In genomic region chr6:26187981-26188635, GRCh38 we compare ENCODE assay signal across 8 cellular contexts.
A peak's percentile ranks its signal among the peaks of the same experiment; 100 is the strongest.
DNase-seq lines count a peak whose midpoint lies in the region; ATAC-seq and TF ChIP-seq lines count a peak whose summit lies in the region.

No MANE protein-coding gene starts in this region.

- H3K9me3 Mint-ChIP-seq in Caco-2 (ENCODE audit: unreplicated experiment): no peaks in the 10 kb centered on the region

- BruUV-seq in Caco-2 (replicated peaks; lab: Mats Ljungman, UMichigan): no TSS peak

- TF ChIP-seq CTCF in Caco-2 (IDR thresholded peaks at IDR 0.05; ENCODE audit: insufficient read depth in 1 of 2, low read depth in 1 of 2, low read length in 1 of 2, severe bottlenecking in 1 of 2, unreplicated experiment in 1 of 2): no peak
- TF ChIP-seq CTCF in NB4 (IDR thresholded peaks at IDR 0.05; ENCODE audit: low read depth, low read length): no peak
- TF ChIP-seq CTCF in foreskin keratinocyte (conservative IDR thresholded peaks at IDR 0.05): no peak

- TF ChIP-seq POLR2A in NB4 (IDR thresholded peaks at IDR 0.05; ENCODE audit: extremely low read depth, insufficient read length): no peak

- H3K27me3 ChIP-seq in Caco-2 (replicated peaks; ENCODE audit: control insufficient read depth, insufficient read depth, low read length) (no peaks in the 10 kb centered on the region), foreskin keratinocyte (no peaks in the 10 kb centered on the region)

- H3K4me1 ChIP-seq in Caco-2: peaks cover 14% of the 10 kb centered on the region
- H3K4me1 ChIP-seq in foreskin keratinocyte: no peaks in the 10 kb centered on the region

- H3K4me1 Mint-ChIP-seq in Caco-2 (ENCODE audit: low read depth, unreplicated experiment): peaks cover 24% of the 10 kb centered on the region

- H3K4me3 Mint-ChIP-seq in Caco-2 (ENCODE audit: unreplicated experiment): peak overlapping the region; percentile 83

- H3K9me3 ChIP-seq in Caco-2: no peaks in the 10 kb centered on the region

- H3K36me3 ChIP-seq in Caco-2 (ENCODE audit: control insufficient read depth, insufficient read depth, low read length): no peaks in the 10 kb centered on the region

- H3K4me3 ChIP-seq in Caco-2 (ENCODE audit: low read depth, low read length): peak overlapping the region; percentile 84
- peak overlapping the region; percentile 67 for H3K4me3 ChIP-seq in NB4 (ENCODE audit: low read depth, low read length)

- peak overlapping the region; percentile 63 for H3K27ac ChIP-seq in foreskin keratinocyte

- DNase-seq in Caco-2 (peak; percentile 42 to 56), NB4 (ENCODE audit: low read depth) (peak; percentile 91), foreskin keratinocyte (no peak), sciatic nerve (ENCODE audit: low spot score) (no peak), DMS 273 treated with DMSO at 0.1 percent for 48 hours (lab: John Stamatoyannopoulos, UW) (no peak), cerebellum (ENCODE audit: low spot score) (no peak)
- peak; percentile 34 for DNase-seq in activated CD8-positive, alpha-beta memory T cell treated with anti-CD3 and anti-CD28 coated beads, Interleukin-2, amount 50 U/mL, for 4 hours

- ATAC-seq in GM21723 (IDR thresholded peaks at IDR 0.05; ENCODE audit: unreplicated experiment) (peak; percentile 17), foreskin keratinocyte (peak; percentile 3), sciatic nerve (peak; percentile 54)

- H3K36me3 Mint-ChIP-seq in Caco-2 (ENCODE audit: insufficient read depth, unreplicated experiment): peaks cover 46% of the 10 kb centered on the region

- peak overlapping the region; percentile 98 for H3K27ac Mint-ChIP-seq in Caco-2 (ENCODE audit: unreplicated experiment)

- POLR2A ChIA-PET in Caco-2 (lab: Charles Lee): interaction anchor here (0.5 to 3.3 kb wide), 15 partner anchors 10 to 1724 kb away, joined by 3 to 51 read pairs (median 7); partner anchors contain the start of gene OR2B2

- intact Hi-C loops in Caco-2 (cut with micrococcal nuclease; ENCODE audit: unreplicated experiment): loop anchor here (1.0 to 2.0 kb wide), 2 partner anchors 16 to 29 kb away; a partner anchor contains a TSS
- intact Hi-C loops in sciatic nerve (cut with DNase I): no loop called here

- CTCF ChIA-PET in Caco-2 (lab: Charles Lee): interaction anchor here (1.3 kb wide), 1 partner anchor 16 kb away, joined by 4 read pairs; no protein-coding TSS in a partner anchor

- no peaks in the 10 kb centered on the region for H3K27me3 Mint-ChIP-seq in Caco-2 (ENCODE audit: insufficient read depth, unreplicated experiment)

Comparison
In these comparisons a context has a peak if more than half of its experiments do, and no peak if none do; other contexts are left out.
1. DNase-seq: peak in Caco-2 (2 of 2), NB4 (single experiment) and activated CD8-positive, alpha-beta memory T cell treated with anti-CD3 and anti-CD28 coated beads, Interleukin-2, amount 50 U/mL, for 4 hours (single experiment); none in foreskin keratinocyte (0 of 2), sciatic nerve (single experiment), DMS 273 treated with DMSO at 0.1 percent for 48 hours (single experiment) and cerebellum (single experiment).
2. ATAC-seq: peak in every context shown above with its lines; median percentile 54 in sciatic nerve; 17 in GM21723; 3 in foreskin keratinocyte.